In genomic region chr6:89826029-89826528, GRCh38 we compare ENCODE assay signal across 19 cellular contexts. TPM values are rescaled to one million over a fixed set of nuclear protein-coding genes. Genes with fewer than 3 reads are reported as not detected.
DNase-seq lines count a peak whose midpoint lies in the region; ATAC-seq and TF ChIP-seq lines count a peak whose summit lies in the region.
"Had no signal": no experiment of that assay in that cellular context is flagged by ENCODE, and none has a peak within 500 bp of the region (broad histone marks: within the 10 kb centered on the region; RNA-seq: fewer than 3 reads in every experiment).

No MANE protein-coding gene starts in this region.

- peak overlapping the region; percentile 21 for H3K27ac Mint-ChIP-seq in activated CD8-positive, alpha-beta memory T cell treated with anti-CD3 and anti-CD28 coated beads, Interleukin-2, amount 10 ng/mL, durations not matched to agents 7 days and 5 days
- no peak overlapping the region for H3K27ac Mint-ChIP-seq in type B pancreatic cell
- H3K27ac Mint-ChIP-seq: activated CD8-positive, alpha-beta T cell treated with anti-CD3 and anti-CD28 coated beads, Interleukin-2, amount 10 ng/mL, durations not matched to agents 7 days and 5 days; T-helper 1 cell treated with Interleukin-12 subunit alpha and Interleukin-12 subunit beta and Interleukin-4 antibody, amounts not matched to agents 30 μg/mL and 1 μg/mL, for 36 hours; WTC11 had no signal

- CTCF ChIA-PET in activated CD8-positive, alpha-beta memory T cell treated with anti-CD3 and anti-CD28 coated beads, Interleukin-2, amount 10 ng/mL, durations not matched to agents 7 days and 5 days (lab: Charles Lee) = interaction anchor here (1.0 kb wide), 1 partner anchor 35 kb away, joined by 4 read pairs; no protein-coding TSS in a partner anchor

- no peak for DNase-seq in activated CD8-positive, alpha-beta memory T cell treated with anti-CD3 and anti-CD28 coated beads, Interleukin-2, amount 10 ng/mL, durations not matched to agents 7 days and 5 days
- DNase-seq in activated CD8-positive, alpha-beta memory T cell treated with anti-CD3 and anti-CD28 coated beads for 24 hours = no peak
- peak; percentile 55 to 61 for DNase-seq in cardiac fibroblast (ENCODE audit: low read depth in 2 of 2)
- DNase-seq in islet precursor cell = peak; percentile 76
- DNase-seq in type B pancreatic cell (ENCODE audit: extremely low spot score, unreplicated experiment) = no peak
- no peak for DNase-seq in NCI-H1694 (lab: John Stamatoyannopoulos, UW)
- DNase-seq in posterior cingulate gyrus = no peak
- DNase-seq: activated CD8-positive, alpha-beta T cell treated with anti-CD3 and anti-CD28 coated beads, Interleukin-2, amount 10 ng/mL, durations not matched to agents 7 days and 5 days; BE2C; Calu3; HCEC 1CT; KBM-7; NCI-H1092; NCI-H526; nephron progenitor cell; SHP77 treated with DMSO at 0.1 percent for 48 hours had no signal

- H3K4me3 Mint-ChIP-seq in activated CD8-positive, alpha-beta memory T cell treated with anti-CD3 and anti-CD28 coated beads, Interleukin-2, amount 10 ng/mL, durations not matched to agents 7 days and 5 days = no peak overlapping the region
- H3K4me3 Mint-ChIP-seq in type B pancreatic cell = peak overlapping the region; percentile 44
- H3K4me3 Mint-ChIP-seq: activated CD8-positive, alpha-beta T cell treated with anti-CD3 and anti-CD28 coated beads, Interleukin-2, amount 10 ng/mL, durations not matched to agents 7 days and 5 days; nephron progenitor cell; T-helper 1 cell treated with Interleukin-12 subunit alpha and Interleukin-12 subunit beta and Interleukin-4 antibody, amounts not matched to agents 30 μg/mL and 1 μg/mL, for 36 hours; WTC11 had no signal

- intact Hi-C loops in posterior cingulate gyrus (cut with DNase I) = no loop called here

- H3K4me1 Mint-ChIP-seq in activated CD8-positive, alpha-beta memory T cell treated with anti-CD3 and anti-CD28 coated beads, Interleukin-2, amount 10 ng/mL, durations not matched to agents 7 days and 5 days = peaks cover 10% of the 10 kb centered on the region
- peaks cover 5% of the 10 kb centered on the region for H3K4me1 Mint-ChIP-seq in type B pancreatic cell (ENCODE audit: unreplicated experiment)

- H3K27me3 Mint-ChIP-seq in activated CD8-positive, alpha-beta memory T cell treated with anti-CD3 and anti-CD28 coated beads, Interleukin-2, amount 10 ng/mL, durations not matched to agents 7 days and 5 days = no peaks in the 10 kb centered on the region
- H3K27me3 Mint-ChIP-seq in type B pancreatic cell = no peaks in the 10 kb centered on the region

- peaks cover 13% of the 10 kb centered on the region for H3K36me3 Mint-ChIP-seq in activated CD8-positive, alpha-beta memory T cell treated with anti-CD3 and anti-CD28 coated beads, Interleukin-2, amount 10 ng/mL, durations not matched to agents 7 days and 5 days
- H3K36me3 Mint-ChIP-seq in type B pancreatic cell = peaks cover 3% of the 10 kb centered on the region

- H3K4me3 ChIP-seq in cardiac fibroblast (replicated peaks in 1 of 2; ENCODE audit: low read depth in 2 of 2, low read length in 2 of 2) = no peak overlapping the region

- no peaks in the 10 kb centered on the region for H3K9me3 Mint-ChIP-seq in activated CD8-positive, alpha-beta memory T cell treated with anti-CD3 and anti-CD28 coated beads, Interleukin-2, amount 10 ng/mL, durations not matched to agents 7 days and 5 days (ENCODE audit: low read depth)
- H3K9me3 Mint-ChIP-seq in type B pancreatic cell = no peaks in the 10 kb centered on the region
- H3K9me3 Mint-ChIP-seq: nephron progenitor cell; T-helper 1 cell treated with Interleukin-12 subunit alpha and Interleukin-12 subunit beta and Interleukin-4 antibody, amounts not matched to agents 30 μg/mL and 1 μg/mL, for 36 hours; WTC11 had no signal

- TF ChIP-seq CTCF in cardiac fibroblast (IDR thresholded peaks at IDR 0.05; ENCODE audit: low read depth, low read length) (no peak), type B pancreatic cell (conservative IDR thresholded peaks at IDR 0.05) (no peak)

- ATAC-seq in activated CD8-positive, alpha-beta memory T cell treated with anti-CD3 and anti-CD28 coated beads, Interleukin-2, amount 10 ng/mL, durations not matched to agents 7 days and 5 days = no peak
- no peak for ATAC-seq in HG03521 (IDR thresholded peaks at IDR 0.05; ENCODE audit: unreplicated experiment)
- ATAC-seq: activated CD8-positive, alpha-beta T cell treated with anti-CD3 and anti-CD28 coated beads, Interleukin-2, amount 10 ng/mL, durations not matched to agents 7 days and 5 days; WTC11 had no signal

RNA-seq across cellular contexts. Expression of gene CASP8AP2, which starts 3.6 kb away (rescaled TPM):
- 10 to 100 TPM; 34.7 to 40.8 TPM for total RNA-seq in activated CD8-positive, alpha-beta memory T cell treated with anti-CD3 and anti-CD28 coated beads, Interleukin-2, amount 10 ng/mL, durations not matched to agents 7 days and 5 days
- 19.0 and 29.5 TPM in 2 replicates for total RNA-seq in type B pancreatic cell (ENCODE audit: low replicate concordance)

RNA-seq across cellular contexts. Expression of gene MDN1, which starts 6.5 kb away (rescaled TPM):
- 10 to 100 TPM; 54.7 to 56.2 TPM for total RNA-seq in activated CD8-positive, alpha-beta memory T cell treated with anti-CD3 and anti-CD28 coated beads, Interleukin-2, amount 10 ng/mL, durations not matched to agents 7 days and 5 days
- total RNA-seq in type B pancreatic cell (ENCODE audit: low replicate concordance) = 36.7 and 43.1 TPM in 2 replicates

Comparison
In these comparisons a context has a peak if more than half of its experiments do, and no peak if none do; other contexts are left out.
1. DNase-seq: peak in cardiac fibroblast (2 of 2) and islet precursor cell (single experiment); none in activated CD8-positive, alpha-beta memory T cell treated with anti-CD3 and anti-CD28 coated beads, Interleukin-2, amount 10 ng/mL, durations not matched to agents 7 days and 5 days (single experiment), activated CD8-positive, alpha-beta memory T cell treated with anti-CD3 and anti-CD28 coated beads for 24 hours (single experiment), type B pancreatic cell (single experiment), NCI-H1694 (single experiment) and posterior cingulate gyrus (0 of 10).